ENCODE assay signal across 16 cellular contexts in genomic region chr7:134526552-134527248, GRCh38. TPM values are rescaled to one million over a fixed set of nuclear protein-coding genes. Genes with fewer than 3 reads are reported as not detected.
DNase-seq lines count a peak whose midpoint lies in the region; ATAC-seq, FAIRE-seq and TF ChIP-seq lines count a peak whose summit lies in the region.
"Not testable (repeated sequence)": the region's sequence is repeated elsewhere in the genome, so short reads cannot be mapped to it uniquely, and the experiment has no call there.
"Had no signal": no experiment of that assay in that cellular context is flagged by ENCODE, and none has a peak within 500 bp of the region (broad histone marks: within the 10 kb centered on the region; RNA-seq: fewer than 3 reads in every experiment).

No MANE protein-coding gene starts in this region.

- CTCF ChIA-PET in PC-9 (lab: Charles Lee) = interaction anchor here (0.7 to 0.9 kb wide), 3 partner anchors 12 to 79 kb away, joined by 3 to 9 read pairs (median 4); no protein-coding TSS in a partner anchor

- not testable (repeated sequence) for TF ChIP-seq EP300 in transverse colon (IDR thresholded peaks at IDR 0.05; ENCODE audit: low read depth)

- H3K4me1 ChIP-seq in PC-9 (replicated peaks; ENCODE audit: insufficient read depth) = peaks cover 42% of the 10 kb centered on the region
- peaks cover 34% of the 10 kb centered on the region for H3K4me1 ChIP-seq in keratinocyte (ENCODE audit: control insufficient read depth, extremely low read depth, insufficient read depth, low read length)
- H3K4me1 ChIP-seq in psoas muscle = peaks cover 22% of the 10 kb centered on the region
- peaks cover 0 to 32% (median 20%) of the 10 kb centered on the region in 4 donors for H3K4me1 ChIP-seq in transverse colon

- H3K27ac ChIP-seq in PC-9 = peak overlapping the region; percentile 96
- peak overlapping the region; percentile 61 for H3K27ac ChIP-seq in WERI-Rb-1
- peak overlapping the region; percentile 85 for H3K27ac ChIP-seq in epithelial cell of prostate
- peak overlapping the region; percentile 47 for H3K27ac ChIP-seq in keratinocyte (ENCODE audit: control insufficient read depth, insufficient read depth, low read length)
- H3K27ac ChIP-seq in psoas muscle = peak overlapping the region; percentile 92
- H3K27ac ChIP-seq in transverse colon = peak overlapping the region; percentile 67 to 80 (median 76)

- H3K9ac ChIP-seq in keratinocyte (ENCODE audit: control insufficient read depth, extremely low read depth, insufficient read depth, low read length) = not testable (repeated sequence)

- dilution Hi-C loops in keratinocyte (cut with MboI; ENCODE audit: extremely low pct_ligation_motif_present, low sequenced_read_pairs) = not testable (repeated sequence)

- H2AFZ ChIP-seq in PC-9 = not testable (repeated sequence)
- H2AFZ ChIP-seq in keratinocyte (ENCODE audit: control insufficient read depth, low read length) = peak overlapping the region; percentile 44

- H3K79me2 ChIP-seq in PC-9 (ENCODE audit: low read depth) = peaks cover 75% of the 10 kb centered on the region
- H3K79me2 ChIP-seq in keratinocyte (ENCODE audit: control insufficient read depth, insufficient read depth, low read length) = not testable (repeated sequence)

- peaks cover 27% of the 10 kb centered on the region; the same call in 1 of the 2 replicates for H4K20me1 ChIP-seq in PC-9 (ENCODE audit: insufficient read depth)
- H4K20me1 ChIP-seq in keratinocyte (ENCODE audit: control insufficient read depth, extremely low read depth, insufficient read depth, low read length) = not testable (repeated sequence)

- TF ChIP-seq POLR2A in transverse colon (IDR thresholded peaks at IDR 0.05) = not testable (repeated sequence)

- H3F3A ChIP-seq in PC-9 (ENCODE audit: insufficient read depth, low read depth) = peaks cover 48% of the 10 kb centered on the region

- ATAC-seq in psoas muscle = peak in 3 of 4 donors; percentile 34 to 60 (median 36)

- DNase-seq in DMS 273 (lab: John Stamatoyannopoulos, UW; ENCODE audit: unreplicated experiment) = peak; percentile 75
- DNase-seq in HPDE6-E6E7 (ENCODE audit: extremely low spot score) = peak; percentile 26
- DNase-seq in PC-9; WERI-Rb-1; keratinocyte (ENCODE audit: low read depth, low spot score); psoas muscle; transverse colon: not testable (repeated sequence)
- DNase-seq in epithelial cell of prostate (ENCODE audit: low read depth, low spot score) = peak; percentile 80

- FAIRE-seq in keratinocyte (lab: Jason Lieb, UNC) = peak; percentile 100

- TF ChIP-seq CTCF in PC-9 (conservative IDR thresholded peaks at IDR 0.05); WERI-Rb-1 (IDR thresholded peaks at IDR 0.05; ENCODE audit: low read depth, low read length); keratinocyte (optimal IDR thresholded peaks at IDR 0.05 in 1 of 3, IDR thresholded peaks at IDR 0.05 in 1 of 3, conservative IDR thresholded peaks at IDR 0.05 in 1 of 3; ENCODE audit: extremely low read depth in 1 of 3, insufficient read depth in 2 of 3, low read length in 3 of 3); psoas muscle (IDR thresholded peaks at IDR 0.05); transverse colon (IDR thresholded peaks at IDR 0.05): not testable (repeated sequence)

- H3K36me3 ChIP-seq in PC-9 (ENCODE audit: low read depth) = peaks cover 34% of the 10 kb centered on the region
- H3K36me3 ChIP-seq in WERI-Rb-1; keratinocyte (ENCODE audit: control insufficient read depth in 2 of 2, extremely low read depth in 1 of 2, insufficient read depth in 2 of 2, low read length in 2 of 2); psoas muscle (ENCODE audit: insufficient read depth in 1 of 2, low read depth in 1 of 2); transverse colon: not testable (repeated sequence)

- in situ Hi-C loops in transverse colon (cut with MboI; ENCODE audit: low pct_ligation_motif_present in 1 of 4, low pct_unique_long_range_greater_than_20kb in 1 of 4, low sequenced_read_pairs in 3 of 4) = loop anchor here in 1 of 4 donors (25.0 kb wide), 1 partner anchor 89 kb away; no protein-coding TSS in a partner anchor

- not testable (repeated sequence) for H3K9me1 ChIP-seq in keratinocyte (ENCODE audit: control insufficient read depth, extremely low read depth, insufficient read depth, low read length)

- intact Hi-C loops in PC-9 (cut with micrococcal nuclease; ENCODE audit: unreplicated experiment) = loop anchor here (1.0 kb wide), 1 partner anchor 37 kb away; no protein-coding TSS in a partner anchor
- intact Hi-C loops in psoas muscle (cut with DNase I); transverse colon (cut with DNase I; ENCODE audit: low total_unique reads): not testable (repeated sequence)

- WGBS in psoas muscle, 3 donors = 67 to 85% (median 71%) methylated on average over 10 of the region's 10 CpGs
- WGBS in transverse colon (ENCODE audit: low coverage in 1 of 2), 2 donors = 69 to 86% methylated on average over 8 to 10 of the region's 10 CpGs

- H3K4me3 ChIP-seq in PC-9 = peak overlapping the region; percentile 87
- H3K4me3 ChIP-seq in WERI-Rb-1 (ENCODE audit: low read depth, low read length); keratinocyte (ENCODE audit: control insufficient read depth in 2 of 3, extremely low read depth in 1 of 3, insufficient read depth in 2 of 3, low read depth in 1 of 3, low read length in 3 of 3); psoas muscle; transverse colon: not testable (repeated sequence)

- POLR2A ChIA-PET in PC-9 (lab: Charles Lee; ENCODE audit: unreplicated experiment) = interaction anchor here (0.6 to 0.9 kb wide), 3 partner anchors 10 to 75 kb away, joined by 3 to 9 read pairs (median 3); no protein-coding TSS in a partner anchor

- H3K9me3 ChIP-seq in PC-9 (ENCODE audit: insufficient read depth, low read depth); WERI-Rb-1 (ENCODE audit: severe bottlenecking); keratinocyte (ENCODE audit: control insufficient read depth, low read depth, low read length); psoas muscle; transverse colon: not testable (repeated sequence)

- not testable (repeated sequence) for BruUV-seq in PC-9 (replicated peaks; lab: Mats Ljungman, UMichigan)

- not testable (repeated sequence) for H3K27me3 ChIP-seq in PC-9 (ENCODE audit: insufficient read depth, low read depth); WERI-Rb-1 (ENCODE audit: insufficient read depth, low read depth, severe bottlenecking); keratinocyte (ENCODE audit: control insufficient read depth, extremely low read depth, insufficient read depth, low read length); psoas muscle (ENCODE audit: insufficient read depth in 3 of 3, low read length in 2 of 3); transverse colon

- H3K9me2 ChIP-seq in PC-9 (ENCODE audit: insufficient read depth) = not testable (repeated sequence)

- H3K4me2 ChIP-seq in PC-9 (peak overlapping the region; percentile 99), keratinocyte (ENCODE audit: control insufficient read depth, extremely low read depth, insufficient read depth, low read depth, low read length) (peak overlapping the region; percentile 59)

RNA-seq across cellular contexts. Expression of gene AKR1B10, which starts 0.7 kb away (rescaled TPM):
- total RNA-seq in PC-9 (2021) = 479 and 546 TPM in 2 replicates
- 2.7 to 22.5 TPM (median 13.2 TPM) in 3 replicates for polyA plus RNA-seq in keratinocyte
- polyA plus RNA-seq in keratinocyte (2011; ENCODE audit: low read depth) = 9.6 TPM
- 4.6 and 8.0 TPM in 2 replicates for polyA plus RNA-seq in keratinocyte (2011; cell fraction: cytosol; rRNA removed)
- polyA plus RNA-seq in keratinocyte (2011; cell fraction: nucleus; rRNA removed) = 4.2 and 7.1 TPM in 2 replicates
- 2.3 and 19.2 TPM in 2 replicates for polyA plus RNA-seq in keratinocyte (2012; ENCODE audit: low replicate concordance)
- polyA minus RNA-seq in keratinocyte = 0.62 to 10.2 TPM (median 6.8 TPM) in 3 replicates
- 3.3 TPM for polyA minus RNA-seq in keratinocyte (2011; cell fraction: cytosol; rRNA and poly(A)+ RNA removed)
- polyA minus RNA-seq in keratinocyte (2011; cell fraction: nucleus; rRNA and poly(A)+ RNA removed) = 1.1 and 1.5 TPM in 2 replicates
- total RNA-seq in psoas muscle = 10 to 100 TPM in 3 of 4 donors, 1 to 10 TPM in 1; 9.0 to 29.5 (median 20.7) TPM
- 10 to 100 TPM in 2 of 3 donors, 1 to 10 TPM in 1; 7.2 to 19.2 (median 10.1) TPM for polyA plus RNA-seq in psoas muscle
- 100 to 1,000 TPM in 3 of 4 donors, 10 to 100 TPM in 1; 68.1 to 311 (median 260) TPM for total RNA-seq in transverse colon
- total RNA-seq: CD4-positive, CD25-positive, alpha-beta regulatory T cell; GM23248; H9; OCI-LY7 had no signal
- polyA plus RNA-seq: CD4-positive, CD25-positive, alpha-beta regulatory T cell; IgD-negative memory B cell had no signal

RNA-seq across cellular contexts. Expression of gene AKR1B15, which starts 22.2 kb away (rescaled TPM):
- total RNA-seq in PC-9 (2021) (3.2 and 3.4 TPM in 2 replicates), psoas muscle (10 to 100 TPM; 16.3 to 49.9 (median 36.9) TPM), transverse colon (under 1 TPM in 1 of 4 donors, not detected in 3; 0.48 TPM)
- polyA plus RNA-seq in keratinocyte (0.15 to 0.48 TPM (median 0.28 TPM) in 3 replicates), psoas muscle (10 to 100 TPM in 2 of 3 donors, 1 to 10 TPM in 1; 6.5 to 16.5 (median 13.5) TPM)
- polyA plus RNA-seq in keratinocyte (2011; ENCODE audit: low read depth) = 2.2 TPM
- polyA plus RNA-seq in keratinocyte (2011; cell fraction: cytosol; rRNA removed) = 0.14 and 0.15 TPM in 2 replicates
- 0.25 and 0.28 TPM in 2 replicates for polyA plus RNA-seq in keratinocyte (2011; cell fraction: nucleus; rRNA removed)
- polyA plus RNA-seq in keratinocyte (2012; ENCODE audit: low replicate concordance) = 0.06 and 0.72 TPM in 2 replicates
- polyA minus RNA-seq in keratinocyte = 0.22 to 0.23 TPM in 2 of 3 replicates, not detected in the other
- not detected for polyA minus RNA-seq in keratinocyte (2011; cell fraction: cytosol; rRNA and poly(A)+ RNA removed)
- polyA minus RNA-seq in keratinocyte (2011; cell fraction: nucleus; rRNA and poly(A)+ RNA removed) = not detected in 2 replicates
- total RNA-seq: A172; CD4-positive, CD25-positive, alpha-beta regulatory T cell; GM23248; H9; OCI-LY7; Right ventricle myocardium superior; SJSA1 had no signal
- polyA plus RNA-seq: CD4-positive, CD25-positive, alpha-beta regulatory T cell; GM23248; IgD-negative memory B cell had no signal
